19 cellular contexts compared by ENCODE assay signal in genomic region chr2:9735335-9735734, GRCh38.
DNase-seq lines count a peak whose midpoint lies in the region; ATAC-seq and TF ChIP-seq lines count a peak whose summit lies in the region.
"Had no signal": no experiment of that assay in that cellular context is flagged by ENCODE, and none has a peak within 500 bp of the region (broad histone marks: within the 10 kb centered on the region; RNA-seq: fewer than 3 reads in every experiment).

No MANE protein-coding gene starts in this region.

- POLR2A ChIA-PET in CD8-positive, alpha-beta T cell (lab: Charles Lee), result no interaction called here
- POLR2A ChIA-PET in activated naive CD8-positive, alpha-beta T cell treated with anti-CD3 and anti-CD28 coated beads, Interleukin-2, amount 10 ng/mL, durations not matched to agents 7 days and 5 days (lab: Charles Lee), result interaction anchor here (1.0 to 2.7 kb wide), 4 partner anchors 8 to 105 kb away, joined by 4 to 13 read pairs (median 6); partner anchors contain the start of gene YWHAQ

- CTCF ChIA-PET in CD8-positive, alpha-beta T cell (lab: Charles Lee), result no interaction called here

- no peak overlapping the region for H3K27ac ChIP-seq in CD4-positive, CD25-positive, alpha-beta regulatory T cell (ENCODE audit: insufficient read depth, low read length, poor library complexity, severe bottlenecking)
- no peak overlapping the region for H3K27ac ChIP-seq in CD8-positive, alpha-beta T cell (ENCODE audit: low read depth, low read length)
- H3K27ac ChIP-seq: suprapubic skin had no signal

- no peak overlapping the region for H3K4me3 ChIP-seq in CD4-positive, CD25-positive, alpha-beta regulatory T cell (ENCODE audit: low read depth, low read length)
- no peak overlapping the region for H3K4me3 ChIP-seq in CD8-positive, alpha-beta T cell (ENCODE audit: low read depth, low read length)
- H3K4me3 ChIP-seq: suprapubic skin had no signal

- H3K27me3 ChIP-seq in CD4-positive, CD25-positive, alpha-beta regulatory T cell (ENCODE audit: control insufficient read depth, insufficient read depth, low read length), result no peaks in the 10 kb centered on the region
- H3K27me3 ChIP-seq in CD8-positive, alpha-beta T cell (ENCODE audit: insufficient read depth, low read length), result no peaks in the 10 kb centered on the region
- H3K27me3 ChIP-seq: BE2C, suprapubic skin had no signal

- H3K9me3 ChIP-seq in CD4-positive, CD25-positive, alpha-beta regulatory T cell (ENCODE audit: control insufficient read depth in 2 of 2, low read length in 2 of 2), result peaks cover 0 to 5% of the 10 kb centered on the region in 2 experiments
- no peaks in the 10 kb centered on the region for H3K9me3 ChIP-seq in CD8-positive, alpha-beta T cell (ENCODE audit: low read length)
- H3K9me3 ChIP-seq: BE2C, suprapubic skin had no signal

- H3K4me1 Mint-ChIP-seq in CD4-positive, CD25-positive, alpha-beta regulatory T cell, result peaks cover 25 to 52% (median 28%) of the 10 kb centered on the region in 4 donors
- H3K4me1 Mint-ChIP-seq in CD8-positive, alpha-beta T cell (ENCODE audit: low read depth), result peaks cover 44% of the 10 kb centered on the region
- peaks cover 28% of the 10 kb centered on the region for H3K4me1 Mint-ChIP-seq in activated naive CD8-positive, alpha-beta T cell treated with anti-CD3 and anti-CD28 coated beads, Interleukin-2, amount 10 ng/mL, durations not matched to agents 7 days and 5 days

- H3K27ac Mint-ChIP-seq in CD4-positive, CD25-positive, alpha-beta regulatory T cell, result peak overlapping the region in 2 of 3 donors; percentile 61 to 75
- peak overlapping the region; percentile 41 for H3K27ac Mint-ChIP-seq in CD8-positive, alpha-beta T cell
- H3K27ac Mint-ChIP-seq in activated naive CD8-positive, alpha-beta T cell treated with anti-CD3 and anti-CD28 coated beads, Interleukin-2, amount 10 ng/mL, durations not matched to agents 7 days and 5 days, result peak overlapping the region; percentile 66
- H3K27ac Mint-ChIP-seq: memory B cell; natural killer cell treated with Interleukin-12 subunit alpha and Interleukin-12 subunit beta and Interleukin-15 and Interleukin-18, amount 100 ng/mL, for 72 hours had no signal

- H3K4me3 Mint-ChIP-seq in CD4-positive, CD25-positive, alpha-beta regulatory T cell, result peak overlapping the region; percentile 4 to 76 (median 40)
- no peak overlapping the region for H3K4me3 Mint-ChIP-seq in CD8-positive, alpha-beta T cell
- H3K4me3 Mint-ChIP-seq in activated naive CD8-positive, alpha-beta T cell treated with anti-CD3 and anti-CD28 coated beads, Interleukin-2, amount 10 ng/mL, durations not matched to agents 7 days and 5 days, result peak overlapping the region; percentile 4
- H3K4me3 Mint-ChIP-seq: memory B cell; natural killer cell treated with Interleukin-12 subunit alpha and Interleukin-12 subunit beta and Interleukin-15 and Interleukin-18, amount 100 ng/mL, for 72 hours had no signal

- peak; percentile 46 to 52 for ATAC-seq in CD4-positive, CD25-positive, alpha-beta regulatory T cell (ENCODE audit: low read depth in 2 of 2)
- no peak for ATAC-seq in CD8-positive, alpha-beta T cell
- ATAC-seq in activated naive CD8-positive, alpha-beta T cell treated with anti-CD3 and anti-CD28 coated beads, Interleukin-2, amount 10 ng/mL, durations not matched to agents 7 days and 5 days (ENCODE audit: low read depth), result peak; percentile 31
- no peak for ATAC-seq in HG03520 (IDR thresholded peaks at IDR 0.05; ENCODE audit: unreplicated experiment)
- ATAC-seq: HCT116, Panc1 had no signal

- H3K36me3 ChIP-seq in CD4-positive, CD25-positive, alpha-beta regulatory T cell (ENCODE audit: control insufficient read depth, insufficient read depth, low read length), result no peaks in the 10 kb centered on the region
- H3K36me3 ChIP-seq in CD8-positive, alpha-beta T cell (ENCODE audit: insufficient read depth, low read length), result no peaks in the 10 kb centered on the region
- H3K36me3 ChIP-seq: BE2C, suprapubic skin had no signal

- H3K36me3 Mint-ChIP-seq in CD4-positive, CD25-positive, alpha-beta regulatory T cell, result no peaks in the 10 kb centered on the region
- H3K36me3 Mint-ChIP-seq in CD8-positive, alpha-beta T cell, result no peaks in the 10 kb centered on the region
- H3K36me3 Mint-ChIP-seq in activated naive CD8-positive, alpha-beta T cell treated with anti-CD3 and anti-CD28 coated beads, Interleukin-2, amount 10 ng/mL, durations not matched to agents 7 days and 5 days, result peaks cover 8% of the 10 kb centered on the region

- no peaks in the 10 kb centered on the region for H3K27me3 Mint-ChIP-seq in CD4-positive, CD25-positive, alpha-beta regulatory T cell
- H3K27me3 Mint-ChIP-seq in CD8-positive, alpha-beta T cell (ENCODE audit: low read depth), result no peaks in the 10 kb centered on the region
- H3K27me3 Mint-ChIP-seq in activated naive CD8-positive, alpha-beta T cell treated with anti-CD3 and anti-CD28 coated beads, Interleukin-2, amount 10 ng/mL, durations not matched to agents 7 days and 5 days, result no peaks in the 10 kb centered on the region
- H3K27me3 Mint-ChIP-seq: memory B cell; natural killer cell treated with Interleukin-12 subunit alpha and Interleukin-12 subunit beta and Interleukin-15 and Interleukin-18, amount 100 ng/mL, for 72 hours had no signal

- intact Hi-C loops in CD8-positive, alpha-beta T cell (cut with DNase I, micrococcal nuclease), result no loop called here

- peaks cover 40% of the 10 kb centered on the region for H3K4me1 ChIP-seq in CD4-positive, CD25-positive, alpha-beta regulatory T cell (ENCODE audit: control insufficient read depth, insufficient read depth, low read length, poor library complexity, severe bottlenecking)
- H3K4me1 ChIP-seq in CD8-positive, alpha-beta T cell (ENCODE audit: insufficient read depth, low read length), result peaks cover 32% of the 10 kb centered on the region

- DNase-seq in CD4-positive, CD25-positive, alpha-beta regulatory T cell, result peak in 1 of 3 donors; percentile 71
- peak in 4 of 7 experiments; percentile 21 to 60 (median 39) for DNase-seq in CD8-positive, alpha-beta T cell
- DNase-seq in OCI-M1 (lab: John Stamatoyannopoulos, UW) (peak; percentile 22), NK-92 (lab: John Stamatoyannopoulos, UW; ENCODE audit: unreplicated experiment) (no peak), DMS53 (lab: John Stamatoyannopoulos, UW) (no peak)
- DNase-seq in activated naive CD8-positive, alpha-beta T cell treated with anti-CD3 and anti-CD28 coated beads, Interleukin-2, amount 10 ng/mL, durations not matched to agents 7 days and 5 days, result no peak
- DNase-seq: BE2C; DMS 273 treated with DMSO at 0.1 percent for 48 hours; GF-D8; Kasumi-1; NCI-H146; NCI-H748 treated with DMSO at 0.1 percent for 48 hours; stimulated activated CD4-positive, alpha-beta T cell treated with anti-CD3 and anti-CD28 coated beads, Interleukin-4, amount 100 ng/mL, for 24 hours had no signal

- no peak for TF ChIP-seq CTCF in CD8-positive, alpha-beta T cell (IDR thresholded peaks at IDR 0.05)

- H3K9me3 Mint-ChIP-seq in CD4-positive, CD25-positive, alpha-beta regulatory T cell, result peaks cover 0 to 7% (median 3%) of the 10 kb centered on the region in 7 donors
- peaks cover 3% of the 10 kb centered on the region for H3K9me3 Mint-ChIP-seq in CD8-positive, alpha-beta T cell
- peaks cover 5% of the 10 kb centered on the region for H3K9me3 Mint-ChIP-seq in activated naive CD8-positive, alpha-beta T cell treated with anti-CD3 and anti-CD28 coated beads, Interleukin-2, amount 10 ng/mL, durations not matched to agents 7 days and 5 days

Comparison
In these comparisons a context has a peak if more than half of its experiments do, and no peak if none do; other contexts are left out.
1. ATAC-seq: peak in CD4-positive, CD25-positive, alpha-beta regulatory T cell (2 of 2) and activated naive CD8-positive, alpha-beta T cell treated with anti-CD3 and anti-CD28 coated beads, Interleukin-2, amount 10 ng/mL, durations not matched to agents 7 days and 5 days (single experiment); none in CD8-positive, alpha-beta T cell (single experiment) and HG03520 (single experiment).
2. DNase-seq: peak in CD8-positive, alpha-beta T cell (4 of 7) and OCI-M1 (single experiment); none in activated naive CD8-positive, alpha-beta T cell treated with anti-CD3 and anti-CD28 coated beads, Interleukin-2, amount 10 ng/mL, durations not matched to agents 7 days and 5 days (single experiment), NK-92 (single experiment) and DMS53 (single experiment).
3. Peak in every context shown above with its lines, with median percentiles within 50 percentile points of each other: H3K27ac Mint-ChIP-seq.